12 cellular contexts compared by ENCODE assay signal in genomic region chr3:23659274-23659673, GRCh38.
DNase-seq lines count a peak whose midpoint lies in the region; ATAC-seq and TF ChIP-seq lines count a peak whose summit lies in the region.
"Had no signal": no experiment of that assay in that cellular context is flagged by ENCODE, and none has a peak within 500 bp of the region (broad histone marks: within the 10 kb centered on the region; RNA-seq: fewer than 3 reads in every experiment).

No MANE protein-coding gene starts in this region.

- peak overlapping the region in 3 of 10 experiments; percentile 13 to 39 (median 26); a peak in 3 of 20 replicates for H3K4me3 ChIP-seq in BLaER1 treated with 17β-estradiol and CSF1 and Interleukin-3, amounts not matched to agents 10 nM and 100 nM
- H3K4me3 ChIP-seq: cardiac muscle cell had no signal

- H3K27me3 Mint-ChIP-seq in endothelial cell (ENCODE audit: unreplicated experiment), result no peaks in the 10 kb centered on the region

- peaks cover 13 to 35% (median 24%) of the 10 kb centered on the region in 11 experiments for H3K9me3 ChIP-seq in BLaER1 treated with 17β-estradiol and CSF1 and Interleukin-3, amounts not matched to agents 10 nM and 100 nM (replicated peaks in 1 of 11)

- H3K27me3 ChIP-seq in BLaER1 treated with 17β-estradiol and CSF1 and Interleukin-3, amounts not matched to agents 10 nM and 100 nM, result no peaks in the 10 kb centered on the region

- no peaks in the 10 kb centered on the region for H4K20me1 ChIP-seq in BLaER1 treated with 17β-estradiol and CSF1 and Interleukin-3, amounts not matched to agents 10 nM and 100 nM

- H3K36me3 Mint-ChIP-seq in endothelial cell (ENCODE audit: low read depth, unreplicated experiment), result no peaks in the 10 kb centered on the region
- H3K36me3 Mint-ChIP-seq: activated CD4-positive, alpha-beta memory T cell treated with anti-CD3 and anti-CD28 coated beads for 36 hours; natural killer cell treated with Interleukin-12 subunit alpha and Interleukin-12 subunit beta and Interleukin-15 and Interleukin-18, amount 100 ng/mL, for 72 hours had no signal

- H3K36me3 ChIP-seq in BLaER1 treated with 17β-estradiol and CSF1 and Interleukin-3, amounts not matched to agents 10 nM and 100 nM, result no peaks in the 10 kb centered on the region; a peak in 1 of 22 replicates
- H3K36me3 ChIP-seq: cardiac muscle cell had no signal

- H3K9me3 Mint-ChIP-seq in endothelial cell (ENCODE audit: unreplicated experiment), result no peaks in the 10 kb centered on the region

- TF ChIP-seq CTCF in endothelial cell (IDR thresholded peaks at IDR 0.05; ENCODE audit: unreplicated experiment) (no peak), omental fat pad (IDR thresholded peaks at IDR 0.05) (no peak)

- H3K27ac Mint-ChIP-seq in endothelial cell (ENCODE audit: unreplicated experiment), result no peak overlapping the region
- H3K27ac Mint-ChIP-seq: activated CD4-positive, alpha-beta memory T cell treated with anti-CD3 and anti-CD28 coated beads for 36 hours; natural killer cell treated with Interleukin-12 subunit alpha and Interleukin-12 subunit beta and Interleukin-15 and Interleukin-18, amount 100 ng/mL, for 72 hours had no signal

- H3K9ac ChIP-seq in BLaER1 treated with 17β-estradiol and CSF1 and Interleukin-3, amounts not matched to agents 10 nM and 100 nM, result peak overlapping the region in 10 of 11 experiments; percentile 25 to 65 (median 58); a peak in 18 of 22 replicates

- H3K27ac ChIP-seq in BLaER1 treated with 17β-estradiol and CSF1 and Interleukin-3, amounts not matched to agents 10 nM and 100 nM, result peak overlapping the region; percentile 2 to 79 (median 73); a peak in 21 of 22 replicates
- H3K27ac ChIP-seq: cardiac muscle cell had no signal

- peaks cover 43 to 67% (median 59%) of the 10 kb centered on the region in 10 experiments for H3K4me1 ChIP-seq in BLaER1 treated with 17β-estradiol and CSF1 and Interleukin-3, amounts not matched to agents 10 nM and 100 nM

- H3K4me2 ChIP-seq in BLaER1 treated with 17β-estradiol and CSF1 and Interleukin-3, amounts not matched to agents 10 nM and 100 nM, result peak overlapping the region; percentile 67 to 96 (median 83)

- H3K4me1 Mint-ChIP-seq in endothelial cell (ENCODE audit: unreplicated experiment), result no peaks in the 10 kb centered on the region

- ATAC-seq in GM19372 (IDR thresholded peaks at IDR 0.05; ENCODE audit: low read depth, unreplicated experiment) (peak; percentile 60), HG03060 (IDR thresholded peaks at IDR 0.05; ENCODE audit: low read depth, unreplicated experiment) (peak; percentile 47), omental fat pad (ENCODE audit: low FRiP score) (no peak)
- ATAC-seq: natural killer cell treated with Interleukin-12 subunit alpha and Interleukin-12 subunit beta and Interleukin-15 and Interleukin-18, amount 100 ng/mL, for 72 hours had no signal

- peak; percentile 89 for DNase-seq in NOMO-1 treated with DMSO at 0.1 percent for 48 hours (lab: John Stamatoyannopoulos, UW; ENCODE audit: unreplicated experiment)
- DNase-seq in dedifferentiated amniotic fluid mesenchymal stem cell (ENCODE audit: extremely low spot score), result no peak
- DNase-seq in SW 1271 (lab: John Stamatoyannopoulos, UW), result no peak
- no peak for DNase-seq in endothelial cell (ENCODE audit: low spot score)
- DNase-seq in omental fat pad (ENCODE audit: low spot score), result no peak
- DNase-seq: activated CD4-positive, alpha-beta memory T cell treated with anti-CD3 and anti-CD28 coated beads for 36 hours; NCI-H1694 treated with DMSO at 0.1 percent for 48 hours had no signal

- no peak overlapping the region for H3K4me3 Mint-ChIP-seq in endothelial cell (ENCODE audit: unreplicated experiment)
- H3K4me3 Mint-ChIP-seq: activated CD4-positive, alpha-beta memory T cell treated with anti-CD3 and anti-CD28 coated beads for 36 hours; natural killer cell treated with Interleukin-12 subunit alpha and Interleukin-12 subunit beta and Interleukin-15 and Interleukin-18, amount 100 ng/mL, for 72 hours had no signal
